22 cellular contexts compared by ENCODE assay signal in genomic region chr10:104450490-104450889, GRCh38.
DNase-seq lines count a peak whose midpoint lies in the region; ATAC-seq, FAIRE-seq and TF ChIP-seq lines count a peak whose summit lies in the region.
"Had no signal": no experiment of that assay in that cellular context is flagged by ENCODE, and none has a peak within 500 bp of the region (broad histone marks: within the 10 kb centered on the region; RNA-seq: fewer than 3 reads in every experiment).

No MANE protein-coding gene starts in this region.

- H3K79me2 ChIP-seq in osteoblast (ENCODE audit: insufficient read depth, low read length) = no peaks in the 10 kb centered on the region

- H3K36me3 ChIP-seq in HEK293 (ENCODE audit: control insufficient read depth in 2 of 2, insufficient read depth in 1 of 2, low read length in 2 of 2) (no peaks in the 10 kb centered on the region), osteoblast (ENCODE audit: insufficient read depth, low read length) (no peaks in the 10 kb centered on the region)
- H3K36me3 ChIP-seq: BLaER1 treated with 17β-estradiol and CSF1 and Interleukin-3, amounts not matched to agents 10 nM and 100 nM had no signal

- FAIRE-seq in A549 (lab: Jason Lieb, UNC) = no peak
- FAIRE-seq: A204.1, D721Med, G401.6, GM12891, GM19239 had no signal

- no peaks in the 10 kb centered on the region for H3K36me3 Mint-ChIP-seq in activated T-cell treated with anti-CD3 and anti-CD28 coated beads, Interleukin-2, amount 50 U/mL, for 24 hours (ENCODE audit: low read depth)
- H3K36me3 Mint-ChIP-seq: CD8-positive, alpha-beta T cell had no signal

- DNase-seq in A549 (ENCODE audit: low read depth in 1 of 2, low spot score in 1 of 2) (no peak), osteoblast (ENCODE audit: insufficient read length, low spot score, missing footprints) (no peak), NCI-H82 treated with DMSO at 0.1 percent for 48 hours (lab: John Stamatoyannopoulos, UW; ENCODE audit: unreplicated experiment) (no peak), NCI-H187 (lab: John Stamatoyannopoulos, UW) (no peak)
- DNase-seq in activated T-cell treated with anti-CD3 and anti-CD28 coated beads, Interleukin-2, amount 50 U/mL, for 24 hours = no peak
- DNase-seq: 8988T; AML-193; Caco-2; Calu3; CD4-positive, alpha-beta T cell; CD8-positive, alpha-beta T cell; DMS79 treated with DMSO at 0.1 percent for 48 hours; GF-D8 had no signal

- ATAC-seq in A549 = no peak
- ATAC-seq: CD8-positive, alpha-beta T cell had no signal

- H3K4me1 ChIP-seq in A549 (no peaks in the 10 kb centered on the region), HEK293 (ENCODE audit: control insufficient read depth, insufficient read depth, low read length) (no peaks in the 10 kb centered on the region), osteoblast (ENCODE audit: insufficient read depth, low read length) (peaks cover 40% of the 10 kb centered on the region)
- H3K4me1 ChIP-seq: Caco-2 had no signal

- H4K20me1 ChIP-seq in osteoblast (ENCODE audit: insufficient read depth, low read length) = no peaks in the 10 kb centered on the region
- H4K20me1 ChIP-seq: BLaER1 treated with 17β-estradiol and CSF1 and Interleukin-3, amounts not matched to agents 10 nM and 100 nM had no signal

- peaks cover 45% of the 10 kb centered on the region for H3K27me3 Mint-ChIP-seq in activated T-cell treated with anti-CD3 and anti-CD28 coated beads, Interleukin-2, amount 50 U/mL, for 24 hours

- peaks cover under 1% of the 10 kb centered on the region for H3K4me1 Mint-ChIP-seq in activated T-cell treated with anti-CD3 and anti-CD28 coated beads, Interleukin-2, amount 50 U/mL, for 24 hours (ENCODE audit: low read depth)
- H3K4me1 Mint-ChIP-seq: B cell had no signal

- no peak for TF ChIP-seq POLR2A in A549 (IDR thresholded peaks at IDR 0.05; ENCODE audit: low read length)

- no peaks in the 10 kb centered on the region for H3K27me3 ChIP-seq in osteoblast (ENCODE audit: insufficient read depth, low read length)
- H3K27me3 ChIP-seq: BLaER1 treated with 17β-estradiol and CSF1 and Interleukin-3, amounts not matched to agents 10 nM and 100 nM had no signal

- no peak overlapping the region for H3K27ac Mint-ChIP-seq in activated T-cell treated with anti-CD3 and anti-CD28 coated beads, Interleukin-2, amount 50 U/mL, for 24 hours
- H3K27ac Mint-ChIP-seq: B cell; CD4-positive, alpha-beta T cell; CD8-positive, alpha-beta T cell had no signal

- POLR2A ChIA-PET in A549 (lab: Yijun Ruan, JAX) (no interaction called here), HEK293 (lab: Yijun Ruan, JAX) (no interaction called here)

- TF ChIP-seq RAD21 in A549 (conservative IDR thresholded peaks at IDR 0.05 in 1 of 2, IDR thresholded peaks at IDR 0.05 in 1 of 2) = no peak

- CTCF ChIA-PET in A549 (lab: Yijun Ruan, JAX) (no interaction called here), HEK293 (lab: Yijun Ruan, JAX) (interaction anchor here (0.5 kb wide), 1 partner anchor 20 kb away, joined by 3 read pairs; no protein-coding TSS in a partner anchor)

- H2AFZ ChIP-seq in osteoblast (ENCODE audit: low read length) = no peak overlapping the region

- no peak for TF ChIP-seq EP300 in A549 (IDR thresholded peaks at IDR 0.05)

- no peaks in the 10 kb centered on the region for H3K9me3 Mint-ChIP-seq in activated T-cell treated with anti-CD3 and anti-CD28 coated beads, Interleukin-2, amount 50 U/mL, for 24 hours
- H3K9me3 Mint-ChIP-seq: CD4-positive, alpha-beta T cell; CD8-positive, alpha-beta T cell had no signal

- H3K9me3 ChIP-seq in A549 = no peaks in the 10 kb centered on the region
- no peaks in the 10 kb centered on the region for H3K9me3 ChIP-seq in HEK293 (ENCODE audit: control insufficient read depth, insufficient read depth, low read depth, low read length)
- no peaks in the 10 kb centered on the region for H3K9me3 ChIP-seq in osteoblast (ENCODE audit: low read depth, low read length)
- H3K9me3 ChIP-seq: BLaER1 treated with 17β-estradiol and CSF1 and Interleukin-3, amounts not matched to agents 10 nM and 100 nM; Caco-2 had no signal

- H3K27ac ChIP-seq in A549 (no peak overlapping the region), HEK293 (ENCODE audit: extremely low read depth, low read depth, low read length) (no peak overlapping the region), osteoblast (ENCODE audit: low read depth, low read length) (peak overlapping the region; percentile 67)
- H3K27ac ChIP-seq: BLaER1 treated with 17β-estradiol and CSF1 and Interleukin-3, amounts not matched to agents 10 nM and 100 nM; C4-2B had no signal

- H3K4me3 ChIP-seq in A549 (no peak overlapping the region), HEK293 (ENCODE audit: low read depth, low read length) (no peak overlapping the region), osteoblast (ENCODE audit: insufficient read depth, low read length) (no peak overlapping the region)
- H3K4me3 ChIP-seq: BLaER1 treated with 17β-estradiol and CSF1 and Interleukin-3, amounts not matched to agents 10 nM and 100 nM had no signal

- H3K4me3 Mint-ChIP-seq in activated T-cell treated with anti-CD3 and anti-CD28 coated beads, Interleukin-2, amount 50 U/mL, for 24 hours = no peak overlapping the region
- H3K4me3 Mint-ChIP-seq: B cell; CD4-positive, alpha-beta T cell; CD8-positive, alpha-beta T cell had no signal

- H3K4me2 ChIP-seq in A549 (no peak overlapping the region), osteoblast (ENCODE audit: insufficient read depth, low read length) (peak overlapping the region; percentile 35)
- H3K4me2 ChIP-seq: BLaER1 treated with 17β-estradiol and CSF1 and Interleukin-3, amounts not matched to agents 10 nM and 100 nM had no signal

- TF ChIP-seq CTCF in A549 (IDR thresholded peaks at IDR 0.05) (no peak), HEK293 (tag by site-specific recombination; IDR thresholded peaks at IDR 0.05) (no peak), osteoblast (IDR thresholded peaks at IDR 0.05; ENCODE audit: extremely low read depth, low read depth, low read length) (no peak)

TF ChIP-seq in A549, 52 proteins besides CTCF, POLR2A, EP300 and RAD21:
- TF ChIP-seq ZC3H11A (IDR thresholded peaks at IDR 0.05) = peak; percentile 61
- no peak for TF ChIP-seq CHD4 (IDR thresholded peaks at IDR 0.05; ENCODE audit: borderline replicate concordance)

TF ChIP-seq in HEK293, 187 proteins besides CTCF, POLR2A, EP300 and RAD21 (continues in another document):
- TF ChIP-seq SCRT2 (tag by site-specific recombination; IDR thresholded peaks at IDR 0.05) (no peak), ZBTB8A (tag by site-specific recombination; IDR thresholded peaks at IDR 0.05) (peak; percentile 74), SP2 (tag by site-specific recombination; IDR thresholded peaks at IDR 0.05) (no peak), ZNF629 (tag by site-specific recombination; IDR thresholded peaks at IDR 0.05) (peak; percentile 43; the same call in 1 of the 2 replicates), ZNF776 (tag by site-specific recombination; IDR thresholded peaks at IDR 0.05; ENCODE audit: borderline replicate concordance) (no peak), ZNF530 (tag by site-specific recombination; IDR thresholded peaks at IDR 0.05; ENCODE audit: low read depth) (0 out of 2 replicates have a peak, but pooled peaks have one; percentile 23), ZNF404 (tag by site-specific recombination; IDR thresholded peaks at IDR 0.05) (0 out of 2 replicates have a peak, but pooled peaks have one; percentile 51), ZNF140 (tag by site-specific recombination; IDR thresholded peaks at IDR 0.05) (peak; percentile 60; the same call in 1 of the 2 replicates), ZNF654 (tag by site-specific recombination; IDR thresholded peaks at IDR 0.05; ENCODE audit: low read depth) (peak; percentile 51), ZBTB21 (tag by site-specific recombination; IDR thresholded peaks at IDR 0.05) (peak; percentile 64), ZNF510 (tag by site-specific recombination; IDR thresholded peaks at IDR 0.05; ENCODE audit: insufficient replicate concordance) (peak; percentile 53), GLIS2 (tag by site-specific recombination; IDR thresholded peaks at IDR 0.05) (no peak), ZXDB (tag by site-specific recombination; IDR thresholded peaks at IDR 0.05) (peak; percentile 64), ZNF561 (tag by site-specific recombination; IDR thresholded peaks at IDR 0.05; ENCODE audit: borderline replicate concordance) (no peak), ZNF555 (tag by site-specific recombination; conservative IDR thresholded peaks at IDR 0.05) (peak; percentile 90), TRIM28 (IDR thresholded peaks at IDR 0.05; ENCODE audit: borderline replicate concordance, low read length) (no peak), GLI2 (tag by site-specific recombination; IDR thresholded peaks at IDR 0.05; ENCODE audit: borderline replicate concordance, low read depth) (peak; percentile 33; the same call in 1 of the 2 replicates), ZNF16 (tag by site-specific recombination; IDR thresholded peaks at IDR 0.05; ENCODE audit: low read depth) (no peak), ZNF639 (tag by site-specific recombination; IDR thresholded peaks at IDR 0.05) (no peak), SP3 (tag by site-specific recombination; IDR thresholded peaks at IDR 0.05) (peak; percentile 19; the same call in 1 of the 2 replicates), KLF7 (tag by site-specific recombination; IDR thresholded peaks at IDR 0.05; ENCODE audit: borderline replicate concordance) (peak; percentile 34; the same call in 1 of the 2 replicates), ZNF311 (tag by site-specific recombination; IDR thresholded peaks at IDR 0.05; ENCODE audit: borderline replicate concordance) (no peak), ZNF580 (tag by site-specific recombination; IDR thresholded peaks at IDR 0.05) (no peak), ZNF529 (tag by site-specific recombination; IDR thresholded peaks at IDR 0.05; ENCODE audit: insufficient replicate concordance) (peak; percentile 36)

Comparison
In these comparisons a context has a peak if more than half of its experiments do, and no peak if none do; other contexts are left out.
1. Of the 5 proteins assayed by ChIP-seq in both HEK293 and A549: peak only in HEK293: REST; only in A549: none; in both: none; in neither: 4.